8 cellular contexts compared by ENCODE assay signal in genomic region chr20:3173582-3174441, GRCh38. TPM values are rescaled to one million over a fixed set of nuclear protein-coding genes. Genes with fewer than 3 reads are reported as not detected.
A peak's percentile ranks its signal among the peaks of the same experiment; 100 is the strongest.
DNase-seq lines count a peak whose midpoint lies in the region; ATAC-seq and TF ChIP-seq lines count a peak whose summit lies in the region.

No MANE protein-coding gene starts in this region.

- peaks cover 15% of the 10 kb centered on the region for H3K79me2 ChIP-seq in GM23338 (replicated peaks; ENCODE audit: insufficient read depth)

- ATAC-seq in GM23338: peak; percentile 68

- peaks cover 22% of the 10 kb centered on the region for H3K4me1 ChIP-seq in GM23338 (ENCODE audit: insufficient read depth)

- no peaks in the 10 kb centered on the region for H3K36me3 ChIP-seq in GM23338 (ENCODE audit: insufficient read depth)

- CTCF ChIA-PET in activated naive CD4-positive, alpha-beta T cell treated with anti-CD3 and anti-CD28 coated beads, Interleukin-2, amount 10 ng/mL, durations not matched to agents 7 days and 5 days (lab: Charles Lee): no interaction called here

- H3K27ac ChIP-seq in GM23338 (ENCODE audit: low read depth): peak overlapping the region; percentile 74

- H3K4me3 Mint-ChIP-seq in GM23338: peak overlapping the region; percentile 85
- H3K4me3 Mint-ChIP-seq in activated naive CD4-positive, alpha-beta T cell treated with anti-CD3 and anti-CD28 coated beads, Interleukin-2, amount 10 ng/mL, durations not matched to agents 7 days and 5 days: peak overlapping the region; percentile 81

- H3K27ac Mint-ChIP-seq in GM23338: peak overlapping the region; percentile 97
- peak overlapping the region; percentile 81 for H3K27ac Mint-ChIP-seq in activated naive CD4-positive, alpha-beta T cell treated with anti-CD3 and anti-CD28 coated beads, Interleukin-2, amount 10 ng/mL, durations not matched to agents 7 days and 5 days

- H3K27me3 Mint-ChIP-seq in GM23338 (ENCODE audit: insufficient read depth, low read depth, poor library complexity): peaks cover 14% of the 10 kb centered on the region
- peaks cover 78% of the 10 kb centered on the region for H3K27me3 Mint-ChIP-seq in activated naive CD4-positive, alpha-beta T cell treated with anti-CD3 and anti-CD28 coated beads, Interleukin-2, amount 10 ng/mL, durations not matched to agents 7 days and 5 days

- peak in 1 of 2 experiments; percentile 22; a peak in 1 of 4 replicates for TF ChIP-seq CTCF in GM23338 (conservative IDR thresholded peaks at IDR 0.05; ENCODE audit: low read depth in 2 of 2)
- no peak for TF ChIP-seq CTCF in LNCaP clone FGC (IDR thresholded peaks at IDR 0.05; ENCODE audit: control insufficient read depth, extremely low read depth, insufficient read depth)

- peak overlapping the region; percentile 95 for H2AFZ ChIP-seq in GM23338

- peak; percentile 63 for DNase-seq in DMS79 treated with DMSO at 0.1 percent for 48 hours (lab: John Stamatoyannopoulos, UW)
- DNase-seq in GM23338 (ENCODE audit: low spot score): peak; percentile 95
- no peak for DNase-seq in LNCaP clone FGC (ENCODE audit: low read depth)
- peak; percentile 89 for DNase-seq in SK-N-DZ (ENCODE audit: low spot score)
- peak; percentile 92 for DNase-seq in activated naive CD4-positive, alpha-beta T cell treated with anti-CD3 and anti-CD28 coated beads, Interleukin-2, amount 10 ng/mL, durations not matched to agents 7 days and 5 days
- DNase-seq in germinal center (ENCODE audit: low spot score): peak; percentile 94
- DNase-seq in nucleus accumbens (lab: John Stamatoyannopoulos, UW): peak in 52 of 56 donors; percentile 34 to 92 (median 77)
- peak; percentile 82 for DNase-seq in superior temporal gyrus (ENCODE audit: extremely low spot score)

- H3K4me3 ChIP-seq in GM23338 (peak overlapping the region; percentile 73), LNCaP clone FGC (ENCODE audit: low read depth, low read length) (peak overlapping the region; percentile 88)

- no peaks in the 10 kb centered on the region for H3K27me3 ChIP-seq in GM23338 (ENCODE audit: insufficient read depth)

- peak overlapping the region; percentile 85 for H3K4me2 ChIP-seq in GM23338

- H3F3A ChIP-seq in GM23338 (replicated peaks; ENCODE audit: low read depth): 0 out of 2 replicates have a peak, but pooled peaks cover 11% of the 10 kb centered on the region

- no peaks in the 10 kb centered on the region; the same call in 1 of the 2 replicates for H4K20me1 ChIP-seq in GM23338 (replicated peaks; ENCODE audit: insufficient read depth)

- H3K9me3 Mint-ChIP-seq in GM23338: no peaks in the 10 kb centered on the region; the same call in 2 of the 3 replicates
- H3K9me3 Mint-ChIP-seq in activated naive CD4-positive, alpha-beta T cell treated with anti-CD3 and anti-CD28 coated beads, Interleukin-2, amount 10 ng/mL, durations not matched to agents 7 days and 5 days: no peaks in the 10 kb centered on the region

- peaks cover 7% of the 10 kb centered on the region; the same call in 1 of the 3 replicates for H3K36me3 Mint-ChIP-seq in GM23338 (ENCODE audit: low read depth)
- H3K36me3 Mint-ChIP-seq in activated naive CD4-positive, alpha-beta T cell treated with anti-CD3 and anti-CD28 coated beads, Interleukin-2, amount 10 ng/mL, durations not matched to agents 7 days and 5 days: peaks cover 1% of the 10 kb centered on the region

- no peaks in the 10 kb centered on the region for H3K9me2 ChIP-seq in GM23338 (ENCODE audit: insufficient read depth)

- H3K4me1 Mint-ChIP-seq in GM23338: peaks cover 40% of the 10 kb centered on the region
- H3K4me1 Mint-ChIP-seq in activated naive CD4-positive, alpha-beta T cell treated with anti-CD3 and anti-CD28 coated beads, Interleukin-2, amount 10 ng/mL, durations not matched to agents 7 days and 5 days: peaks cover 19% of the 10 kb centered on the region

TF ChIP-seq in GM23338, 12 proteins besides CTCF, POLR2A, EP300 and RAD21:
- TF ChIP-seq EZH2phosphoT487 (IDR thresholded peaks at IDR 0.05; ENCODE audit: unreplicated experiment) (no peak), POLR2AphosphoS5 (IDR thresholded peaks at IDR 0.05; ENCODE audit: low read depth) (peak; percentile 77), CREB1 (CRISPR knock-in tag; IDR thresholded peaks at IDR 0.05; ENCODE audit: low read depth) (0 out of 2 replicates have a peak, but pooled peaks have one; percentile 7)

RNA-seq across cellular contexts. Expression of gene LZTS3, which starts 0.5 kb away (rescaled TPM):
- 29.4 and 40.7 TPM in 2 replicates for total RNA-seq in GM23338 (2014; rRNA removed; shearing (Covaris generic))
- polyA plus RNA-seq in GM23338 (2016; fragmentation: Nextera tagmentation; extraction: Ambion mirVana): 9.7 and 10.7 TPM in 2 replicates
- 5.2 and 10.5 TPM in 2 replicates for polyA plus RNA-seq in SK-N-DZ (2014; cell fraction: cytosol; rRNA removed)
- 14.7 and 18.2 TPM in 2 replicates for polyA plus RNA-seq in SK-N-DZ (2014; cell fraction: nucleus; rRNA removed)

RNA-seq across cellular contexts. Expression of gene FASTKD5, which starts 14.1 kb away (rescaled TPM):
- 30.7 and 32.8 TPM in 2 replicates for total RNA-seq in GM23338 (2014; rRNA removed; shearing (Covaris generic))
- 12.2 and 12.9 TPM in 2 replicates for polyA plus RNA-seq in GM23338 (2016; fragmentation: Nextera tagmentation; extraction: Ambion mirVana)
- 29.1 and 34.6 TPM in 2 replicates for polyA plus RNA-seq in SK-N-DZ (2014; cell fraction: cytosol; rRNA removed)
- 17.1 and 19.9 TPM in 2 replicates for polyA plus RNA-seq in SK-N-DZ (2014; cell fraction: nucleus; rRNA removed)

RNA-seq across cellular contexts. Expression of gene UBOX5, which starts 14.1 kb away (rescaled TPM):
- total RNA-seq in GM23338 (2014; rRNA removed; shearing (Covaris generic)): 4.3 and 5.7 TPM in 2 replicates
- 2.4 and 2.7 TPM in 2 replicates for polyA plus RNA-seq in GM23338 (2016; fragmentation: Nextera tagmentation; extraction: Ambion mirVana)
- polyA plus RNA-seq in SK-N-DZ (2014; cell fraction: cytosol; rRNA removed): 2.9 and 3.3 TPM in 2 replicates
- 2.0 and 2.5 TPM in 2 replicates for polyA plus RNA-seq in SK-N-DZ (2014; cell fraction: nucleus; rRNA removed)

RNA-seq across cellular contexts. Expression of gene DDRGK1, which starts 30.7 kb away (rescaled TPM):
- total RNA-seq in GM23338 (2014; rRNA removed; shearing (Covaris generic)): 34.8 and 44.0 TPM in 2 replicates
- polyA plus RNA-seq in GM23338 (2016; fragmentation: Nextera tagmentation; extraction: Ambion mirVana): 35.7 and 45.5 TPM in 2 replicates
- polyA plus RNA-seq in SK-N-DZ (2014; cell fraction: cytosol; rRNA removed): 47.6 and 91.3 TPM in 2 replicates
- polyA plus RNA-seq in SK-N-DZ (2014; cell fraction: nucleus; rRNA removed): 59.5 and 66.3 TPM in 2 replicates

RNA-seq across cellular contexts. Expression of gene ITPA, which starts 35.5 kb away (rescaled TPM):
- 45.3 and 57.5 TPM in 2 replicates for total RNA-seq in GM23338 (2014; rRNA removed; shearing (Covaris generic))
- polyA plus RNA-seq in GM23338 (2016; fragmentation: Nextera tagmentation; extraction: Ambion mirVana): 81.7 and 86.6 TPM in 2 replicates
- 87.5 and 88.9 TPM in 2 replicates for polyA plus RNA-seq in SK-N-DZ (2014; cell fraction: cytosol; rRNA removed)
- 119 and 121 TPM in 2 replicates for polyA plus RNA-seq in SK-N-DZ (2014; cell fraction: nucleus; rRNA removed)
